ENCODE assay signal across 1 cellular context in the genomic region with DNA sequence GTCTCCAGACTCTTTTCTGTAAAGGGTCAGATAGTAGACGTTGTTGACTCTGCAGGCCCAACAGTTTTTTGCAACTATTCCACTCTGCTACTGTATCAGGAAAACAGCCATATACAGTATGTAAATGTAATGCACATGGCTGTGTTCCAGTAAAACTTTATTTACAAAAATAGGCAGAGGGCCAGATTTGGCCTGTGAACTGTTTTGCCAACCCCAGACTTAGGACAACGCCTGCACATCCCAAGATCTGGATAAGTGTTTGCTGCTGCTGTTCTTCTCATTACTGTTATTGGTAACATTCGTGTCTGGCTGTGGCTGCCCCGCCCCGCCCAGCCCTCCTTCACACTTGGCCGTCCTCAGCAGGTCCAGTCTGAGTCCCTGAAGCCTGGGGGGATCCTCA.
TF ChIP-seq lines count a peak whose summit lies in the region.

No MANE protein-coding gene starts in this region.

TF ChIP-seq in K562, 482 proteins besides CTCF, POLR2A, EP300 and RAD21 (continued from another document):
- TF ChIP-seq, protein P1, sequence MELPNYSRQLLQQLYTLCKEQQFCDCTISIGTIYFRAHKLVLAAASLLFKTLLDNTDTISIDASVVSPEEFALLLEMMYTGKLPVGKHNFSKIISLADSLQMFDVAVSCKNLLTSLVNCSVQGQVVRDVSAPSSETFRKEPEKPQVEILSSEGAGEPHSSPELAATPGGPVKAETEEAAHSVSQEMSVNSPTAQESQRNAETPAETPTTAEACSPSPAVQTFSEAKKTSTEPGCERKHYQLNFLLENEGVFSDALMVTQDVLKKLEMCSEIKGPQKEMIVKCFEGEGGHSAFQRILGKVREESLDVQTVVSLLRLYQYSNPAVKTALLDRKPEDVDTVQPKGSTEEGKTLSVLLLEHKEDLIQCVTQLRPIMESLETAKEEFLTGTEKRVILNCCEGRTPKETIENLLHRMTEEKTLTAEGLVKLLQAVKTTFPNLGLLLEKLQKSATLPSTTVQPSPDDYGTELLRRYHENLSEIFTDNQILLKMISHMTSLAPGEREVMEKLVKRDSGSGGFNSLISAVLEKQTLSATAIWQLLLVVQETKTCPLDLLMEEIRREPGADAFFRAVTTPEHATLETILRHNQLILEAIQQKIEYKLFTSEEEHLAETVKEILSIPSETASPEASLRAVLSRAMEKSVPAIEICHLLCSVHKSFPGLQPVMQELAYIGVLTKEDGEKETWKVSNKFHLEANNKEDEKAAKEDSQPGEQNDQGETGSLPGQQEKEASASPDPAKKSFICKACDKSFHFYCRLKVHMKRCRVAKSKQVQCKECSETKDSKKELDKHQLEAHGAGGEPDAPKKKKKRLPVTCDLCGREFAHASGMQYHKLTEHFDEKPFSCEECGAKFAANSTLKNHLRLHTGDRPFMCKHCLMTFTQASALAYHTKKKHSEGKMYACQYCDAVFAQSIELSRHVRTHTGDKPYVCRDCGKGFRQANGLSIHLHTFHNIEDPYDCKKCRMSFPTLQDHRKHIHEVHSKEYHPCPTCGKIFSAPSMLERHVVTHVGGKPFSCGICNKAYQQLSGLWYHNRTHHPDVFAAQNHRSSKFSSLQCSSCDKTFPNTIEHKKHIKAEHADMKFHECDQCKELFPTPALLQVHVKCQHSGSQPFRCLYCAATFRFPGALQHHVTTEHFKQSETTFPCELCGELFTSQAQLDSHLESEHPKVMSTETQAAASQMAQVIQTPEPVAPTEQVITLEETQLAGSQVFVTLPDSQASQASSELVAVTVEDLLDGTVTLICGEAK (IDR thresholded peaks at IDR 0.05): peak; percentile 82
- TF ChIP-seq, protein P1 (CRISPR knock-in tag; IDR thresholded peaks at IDR 0.05): peak; percentile 73
- no peak for TF ChIP-seq ZNF79 (CRISPR knock-in tag; IDR thresholded peaks at IDR 0.05; ENCODE audit: low read depth)
